1 cellular context compared by ENCODE assay signal in the genomic region with DNA sequence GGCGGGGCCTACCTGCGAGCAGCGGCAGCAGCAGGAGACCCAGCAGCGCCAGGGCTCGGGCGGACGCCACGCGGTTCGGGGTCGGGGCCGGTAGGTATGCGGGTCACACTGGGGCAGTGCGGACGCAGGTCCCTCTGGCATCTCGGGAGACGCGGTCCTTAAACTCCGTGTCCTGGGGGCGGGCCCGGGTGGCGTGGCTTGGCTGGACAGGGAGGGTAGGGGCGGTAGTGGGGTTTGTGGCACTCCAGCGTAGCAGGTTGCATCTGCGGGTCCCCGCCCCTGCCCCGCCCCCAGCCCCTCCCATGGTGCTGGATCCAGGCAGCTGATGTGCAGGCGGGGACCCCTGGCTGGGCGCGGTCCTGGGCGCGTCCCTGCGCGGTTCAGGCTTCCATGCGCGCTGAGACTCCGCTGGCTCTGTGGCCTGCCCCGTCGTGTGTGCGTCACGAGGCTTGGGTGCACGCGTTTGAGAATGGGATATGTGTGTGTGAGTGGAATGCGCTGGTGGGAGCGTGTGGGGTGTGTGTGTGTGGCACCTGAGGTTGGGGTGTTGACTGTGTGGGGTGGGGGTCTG.
TF ChIP-seq lines count a peak whose summit lies in the region.

No MANE protein-coding gene starts in this region.

TF ChIP-seq in H1, 55 proteins besides CTCF, POLR2A, EP300 and RAD21:
- TF ChIP-seq CBX8 (IDR thresholded peaks at IDR 0.05; ENCODE audit: borderline replicate concordance, low read depth, low read length) (no peak), JUND (IDR thresholded peaks at IDR 0.05; ENCODE audit: low read length) (no peak)
TF ChIP-seq in H1: peak in this region for 0.
